1 cellular context compared by ENCODE assay signal in the genomic region with DNA sequence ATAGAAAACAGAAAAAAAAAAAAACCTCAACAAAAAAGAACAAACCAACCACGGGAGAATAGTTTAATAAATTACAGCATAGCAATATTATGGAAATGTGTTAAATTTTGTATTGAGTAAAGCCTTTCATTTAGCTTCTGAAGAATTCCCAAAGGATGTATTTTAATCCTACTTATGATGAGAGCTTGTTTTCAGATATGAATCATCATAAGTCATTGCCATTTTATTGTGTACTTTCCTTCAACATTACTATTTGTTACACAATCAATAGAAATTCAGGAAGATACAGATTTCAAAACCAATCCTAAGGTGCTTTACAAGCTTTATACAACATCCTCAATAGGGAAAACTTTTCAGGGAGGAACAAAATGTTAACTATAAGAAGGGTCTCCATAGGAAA.
TF ChIP-seq lines count a peak whose summit lies in the region.

No MANE protein-coding gene starts in this region.

TF ChIP-seq in SK-N-SH treated with all-trans-retinoic acid at 6 μM for 48 hours, 23 proteins besides CTCF, POLR2A, EP300 and RAD21 (continued from another document):
- TF ChIP-seq, protein P1, sequence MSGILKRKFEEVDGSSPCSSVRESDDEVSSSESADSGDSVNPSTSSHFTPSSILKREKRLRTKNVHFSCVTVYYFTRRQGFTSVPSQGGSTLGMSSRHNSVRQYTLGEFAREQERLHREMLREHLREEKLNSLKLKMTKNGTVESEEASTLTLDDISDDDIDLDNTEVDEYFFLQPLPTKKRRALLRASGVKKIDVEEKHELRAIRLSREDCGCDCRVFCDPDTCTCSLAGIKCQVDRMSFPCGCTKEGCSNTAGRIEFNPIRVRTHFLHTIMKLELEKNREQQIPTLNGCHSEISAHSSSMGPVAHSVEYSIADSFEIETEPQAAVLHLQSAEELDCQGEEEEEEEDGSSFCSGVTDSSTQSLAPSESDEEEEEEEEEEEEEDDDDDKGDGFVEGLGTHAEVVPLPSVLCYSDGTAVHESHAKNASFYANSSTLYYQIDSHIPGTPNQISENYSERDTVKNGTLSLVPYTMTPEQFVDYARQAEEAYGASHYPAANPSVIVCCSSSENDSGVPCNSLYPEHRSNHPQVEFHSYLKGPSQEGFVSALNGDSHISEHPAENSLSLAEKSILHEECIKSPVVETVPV (CRISPR knock-in tag; IDR thresholded peaks at IDR 0.05), result no peak
- TF ChIP-seq CREB5 (CRISPR knock-in tag; IDR thresholded peaks at IDR 0.05; ENCODE audit: low read depth), result no peak
- TF ChIP-seq ESRRG (CRISPR knock-in tag; IDR thresholded peaks at IDR 0.05), result no peak
